In genomic region chr20:33693741-33694645, GRCh38 we compare ENCODE assay signal across 15 cellular contexts. TPM values are rescaled to one million over a fixed set of nuclear protein-coding genes. Genes with fewer than 3 reads are reported as not detected.
DNase-seq lines count a peak whose midpoint lies in the region; FAIRE-seq and TF ChIP-seq lines count a peak whose summit lies in the region.
"Had no signal": no experiment of that assay in that cellular context is flagged by ENCODE, and none has a peak within 500 bp of the region (broad histone marks: within the 10 kb centered on the region; RNA-seq: fewer than 3 reads in every experiment).

No MANE protein-coding gene starts in this region.

- intact Hi-C loops in ascending aorta (cut with DNase I) = no loop called here
- intact Hi-C loops in sigmoid colon (cut with DNase I) = no loop called here

- TF ChIP-seq EP300 in sigmoid colon (IDR thresholded peaks at IDR 0.05) = no peak

- H3K4me1 ChIP-seq in HEK293 (ENCODE audit: control insufficient read depth, insufficient read depth, low read length) (no peaks in the 10 kb centered on the region), ascending aorta (peaks cover 11 to 25% of the 10 kb centered on the region in 2 donors), sigmoid colon (peaks cover 0 to 29% (median 26%) of the 10 kb centered on the region in 4 donors)
- H3K4me1 ChIP-seq: right lobe of liver had no signal

- TF ChIP-seq CTCF in HEK293 (tag by site-specific recombination; IDR thresholded peaks at IDR 0.05) = no peak
- no peak for TF ChIP-seq CTCF in ascending aorta (IDR thresholded peaks at IDR 0.05)
- no peak for TF ChIP-seq CTCF in sigmoid colon (IDR thresholded peaks at IDR 0.05)

- 80 to 89% methylated on average over 17 of the region's 17 CpGs for WGBS in sigmoid colon, 2 donors

- H3K27me3 ChIP-seq in ascending aorta = no peaks in the 10 kb centered on the region
- no peaks in the 10 kb centered on the region for H3K27me3 ChIP-seq in sigmoid colon
- H3K27me3 ChIP-seq: right lobe of liver had no signal

- H3K27ac ChIP-seq in HEK293 (ENCODE audit: extremely low read depth, low read depth, low read length) = no peak overlapping the region
- H3K27ac ChIP-seq in ascending aorta = peak overlapping the region; percentile 90 to 93
- peak overlapping the region; percentile 32 to 67 (median 56) for H3K27ac ChIP-seq in sigmoid colon
- H3K27ac ChIP-seq: PC-9, right lobe of liver had no signal

- CTCF ChIA-PET in HEK293 (lab: Yijun Ruan, JAX) = no interaction called here

- no peaks in the 10 kb centered on the region for H3K9me3 ChIP-seq in HEK293 (ENCODE audit: control insufficient read depth, insufficient read depth, low read depth, low read length)
- H3K9me3 ChIP-seq in ascending aorta = no peaks in the 10 kb centered on the region
- no peaks in the 10 kb centered on the region for H3K9me3 ChIP-seq in sigmoid colon
- H3K9me3 ChIP-seq: right lobe of liver had no signal

- FAIRE-seq in urothelium cell line (lab: Jason Lieb, UNC) = no peak
- FAIRE-seq: GM18507 had no signal

- H3K4me3 ChIP-seq in HEK293 (ENCODE audit: low read depth, low read length) (no peak overlapping the region), ascending aorta (no peak overlapping the region), sigmoid colon (no peak overlapping the region)
- H3K4me3 ChIP-seq: PC-9, right lobe of liver had no signal

- no peak for DNase-seq in ascending aorta (ENCODE audit: low spot score in 2 of 2)
- DNase-seq in inferior parietal cortex (ENCODE audit: extremely low spot score) = peak; percentile 47
- DNase-seq in sigmoid colon = peak; percentile 83
- DNase-seq in T-helper 9 cell = no peak
- DNase-seq in activated CD4-positive, alpha-beta T cell treated with anti-CD3 and anti-CD28 coated beads, Interleukin-2, amount 50 U/mL, for 4 hours = no peak
- no peak for DNase-seq in activated CD8-positive, alpha-beta memory T cell treated with anti-CD3 and anti-CD28 coated beads, Interleukin-2, amount 50 U/mL, for 4 hours
- no peak for DNase-seq in urothelium cell line (ENCODE audit: low spot score)
- DNase-seq: activated B cell treated with CpG ODN at 0.5 μM for 24 hours; DND-41; effector memory CD4-positive, alpha-beta T cell; MV-4-11; right lobe of liver had no signal

- TF ChIP-seq POLR2A in sigmoid colon (IDR thresholded peaks at IDR 0.05) = no peak

- no peaks in the 10 kb centered on the region for H3K36me3 ChIP-seq in HEK293 (ENCODE audit: control insufficient read depth in 2 of 2, insufficient read depth in 1 of 2, low read length in 2 of 2)
- H3K36me3 ChIP-seq in ascending aorta = no peaks in the 10 kb centered on the region
- no peaks in the 10 kb centered on the region for H3K36me3 ChIP-seq in sigmoid colon
- H3K36me3 ChIP-seq: right lobe of liver had no signal

- POLR2A ChIA-PET in HEK293 (lab: Yijun Ruan, JAX) = no interaction called here

TF ChIP-seq in HEK293, 187 proteins besides CTCF, POLR2A, EP300 and RAD21 (continues in another document):
- no peak for TF ChIP-seq ZNF792 (tag by site-specific recombination; IDR thresholded peaks at IDR 0.05)
- TF ChIP-seq ZNF624 (tag by site-specific recombination; IDR thresholded peaks at IDR 0.05) = no peak
- TF ChIP-seq, protein P1, sequence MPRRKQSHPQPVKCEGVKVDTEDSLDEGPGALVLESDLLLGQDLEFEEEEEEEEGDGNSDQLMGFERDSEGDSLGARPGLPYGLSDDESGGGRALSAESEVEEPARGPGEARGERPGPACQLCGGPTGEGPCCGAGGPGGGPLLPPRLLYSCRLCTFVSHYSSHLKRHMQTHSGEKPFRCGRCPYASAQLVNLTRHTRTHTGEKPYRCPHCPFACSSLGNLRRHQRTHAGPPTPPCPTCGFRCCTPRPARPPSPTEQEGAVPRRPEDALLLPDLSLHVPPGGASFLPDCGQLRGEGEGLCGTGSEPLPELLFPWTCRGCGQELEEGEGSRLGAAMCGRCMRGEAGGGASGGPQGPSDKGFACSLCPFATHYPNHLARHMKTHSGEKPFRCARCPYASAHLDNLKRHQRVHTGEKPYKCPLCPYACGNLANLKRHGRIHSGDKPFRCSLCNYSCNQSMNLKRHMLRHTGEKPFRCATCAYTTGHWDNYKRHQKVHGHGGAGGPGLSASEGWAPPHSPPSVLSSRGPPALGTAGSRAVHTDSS (tag by site-specific recombination; IDR thresholded peaks at IDR 0.05) = no peak
- no peak for TF ChIP-seq ZSCAN23 (tag by site-specific recombination; IDR thresholded peaks at IDR 0.05)
- no peak for TF ChIP-seq ZNF514 (tag by site-specific recombination; IDR thresholded peaks at IDR 0.05)
- no peak for TF ChIP-seq ZBTB44 (tag by site-specific recombination; IDR thresholded peaks at IDR 0.05)
- no peak for TF ChIP-seq SP3 (tag by site-specific recombination; IDR thresholded peaks at IDR 0.05)
- peak; percentile 55 for TF ChIP-seq ZIC2 (tag by site-specific recombination; IDR thresholded peaks at IDR 0.05)
- no peak for TF ChIP-seq TRIM28 (IDR thresholded peaks at IDR 0.05; ENCODE audit: borderline replicate concordance, low read length)
- TF ChIP-seq ZNF324 (tag by site-specific recombination; IDR thresholded peaks at IDR 0.05) = no peak
- 0 out of 2 replicates have a peak, but pooled peaks have one; percentile 36 for TF ChIP-seq EGR2 (tag by site-specific recombination; IDR thresholded peaks at IDR 0.05; ENCODE audit: low read depth)
- no peak for TF ChIP-seq ZNF518A (tag by site-specific recombination; conservative IDR thresholded peaks at IDR 0.05; ENCODE audit: low read depth)
- TF ChIP-seq ZFHX2 (tag by site-specific recombination; conservative IDR thresholded peaks at IDR 0.05) = peak; percentile 19; the same call in 1 of the 2 replicates

RNA-seq across cellular contexts. Expression of gene E2F1, which starts 7.8 kb away (rescaled TPM):
- total RNA-seq in ascending aorta (0.53 TPM), sigmoid colon (1 to 10 TPM in 1 of 4 donors, under 1 TPM in 3; 0.33 to 1.7 (median 0.83) TPM)
- 10 to 100 TPM in 1 of 3 donors, 1 to 10 TPM in 2; 1.8 to 13.1 (median 5.1) TPM for polyA plus RNA-seq in sigmoid colon

RNA-seq across cellular contexts. Expression of gene NECAB3, which starts 19.8 kb away (rescaled TPM):
- total RNA-seq in ascending aorta (21.3 TPM), sigmoid colon (10 to 100 TPM; 44.6 to 50.1 (median 48.0) TPM)
- 10 to 100 TPM; 27.1 to 30.7 (median 30.0) TPM for polyA plus RNA-seq in sigmoid colon

RNA-seq across cellular contexts. Expression of gene PXMP4, which starts 26.1 kb away (rescaled TPM):
- 38.0 TPM for total RNA-seq in ascending aorta
- 1 to 10 TPM; 4.5 to 6.8 (median 6.7) TPM for total RNA-seq in sigmoid colon
- polyA plus RNA-seq in sigmoid colon = 1 to 10 TPM; 4.8 to 8.2 (median 5.8) TPM

RNA-seq across cellular contexts. Expression of gene ACTL10, which starts 27.2 kb away (rescaled TPM):
- total RNA-seq in ascending aorta = 26.3 TPM
- 1 to 10 TPM in 1 of 4 donors, under 1 TPM in 3; 0.54 to 1.1 (median 0.61) TPM for total RNA-seq in sigmoid colon
- polyA plus RNA-seq in sigmoid colon = 1 to 10 TPM in 2 of 3 donors, under 1 TPM in 1; 0.60 to 4.5 (median 1.6) TPM

RNA-seq across cellular contexts. Expression of gene C20orf144, which starts 31.9 kb away (rescaled TPM):
- not detected for total RNA-seq in ascending aorta
- total RNA-seq in sigmoid colon = under 1 TPM in 1 of 4 donors, not detected in 3; 0.66 TPM
- polyA plus RNA-seq in sigmoid colon = under 1 TPM in 1 of 3 donors, not detected in 2; 0.12 TPM

Comparison
In these comparisons a context has a peak if more than half of its experiments do, and no peak if none do; other contexts are left out.
1. DNase-seq: peak in inferior parietal cortex (single experiment) and sigmoid colon (single experiment); none in ascending aorta (0 of 2), T-helper 9 cell (single experiment), activated CD4-positive, alpha-beta T cell treated with anti-CD3 and anti-CD28 coated beads, Interleukin-2, amount 50 U/mL, for 4 hours (0 of 2), activated CD8-positive, alpha-beta memory T cell treated with anti-CD3 and anti-CD28 coated beads, Interleukin-2, amount 50 U/mL, for 4 hours (single experiment) and urothelium cell line (single experiment).